17 cellular contexts compared by ENCODE assay signal in genomic region chr13:39957868-39958676, GRCh38.
A peak's percentile ranks its signal among the peaks of the same experiment; 100 is the strongest.
DNase-seq lines count a peak whose midpoint lies in the region; ATAC-seq, FAIRE-seq and TF ChIP-seq lines count a peak whose summit lies in the region.
"Had no signal": no experiment of that assay in that cellular context is flagged by ENCODE, and none has a peak within 500 bp of the region (broad histone marks: within the 10 kb centered on the region; RNA-seq: fewer than 3 reads in every experiment).

No MANE protein-coding gene starts in this region.

- H3K4me1 ChIP-seq in small intestine (ENCODE audit: control insufficient read depth in 2 of 2, insufficient read depth in 1 of 2, low read depth in 1 of 2, low read length in 1 of 2) (no peaks in the 10 kb centered on the region), HAP-1 (no peaks in the 10 kb centered on the region)

- H3K4me3 Mint-ChIP-seq in activated naive CD4-positive, alpha-beta T cell treated with anti-CD3 and anti-CD28 coated beads for 36 hours = peak overlapping the region; percentile 42
- H3K4me3 Mint-ChIP-seq in central memory CD8-positive, alpha-beta T cell = peak overlapping the region; percentile 75
- H3K4me3 Mint-ChIP-seq: neural crest cell had no signal

- no peaks in the 10 kb centered on the region for H3K36me3 Mint-ChIP-seq in activated naive CD4-positive, alpha-beta T cell treated with anti-CD3 and anti-CD28 coated beads for 36 hours (ENCODE audit: low read depth)
- H3K36me3 Mint-ChIP-seq in activated naive CD4-positive, alpha-beta T cell treated with anti-CD3 and anti-CD28 coated beads, Interleukin-2, amount 50 U/mL, for 72 hours = no peaks in the 10 kb centered on the region
- H3K36me3 Mint-ChIP-seq in central memory CD8-positive, alpha-beta T cell (ENCODE audit: insufficient read depth) = peaks cover 7% of the 10 kb centered on the region

- H3K36me3 ChIP-seq in small intestine (ENCODE audit: control insufficient read depth in 2 of 2, insufficient read depth in 2 of 2, low read length in 2 of 2) (no peaks in the 10 kb centered on the region), HAP-1 (replicated peaks) (no peaks in the 10 kb centered on the region)
- H3K36me3 ChIP-seq: gastroesophageal sphincter had no signal

- no peak overlapping the region for H3K27ac ChIP-seq in small intestine (ENCODE audit: low read depth in 1 of 2, low read length in 1 of 2)
- H3K27ac ChIP-seq: gastroesophageal sphincter had no signal

- H3K27me3 ChIP-seq in small intestine (ENCODE audit: control insufficient read depth in 2 of 2, insufficient read depth in 2 of 2, low read length in 2 of 2) = no peaks in the 10 kb centered on the region
- H3K27me3 ChIP-seq in HAP-1 (ENCODE audit: low read depth) = no peaks in the 10 kb centered on the region
- H3K27me3 ChIP-seq: gastroesophageal sphincter had no signal

- in situ Hi-C loops in HAP-1 (cut with MboI; ENCODE audit: low sequenced_read_pairs) (no loop called here), GM13976 (cut with MboI; ENCODE audit: low sequenced_read_pairs, unreplicated experiment) (no loop called here)

- H3K4me1 Mint-ChIP-seq in activated naive CD4-positive, alpha-beta T cell treated with anti-CD3 and anti-CD28 coated beads for 36 hours (ENCODE audit: low read depth) = peaks cover 44% of the 10 kb centered on the region
- peaks cover 26% of the 10 kb centered on the region for H3K4me1 Mint-ChIP-seq in central memory CD8-positive, alpha-beta T cell

- H3K27ac Mint-ChIP-seq in activated naive CD4-positive, alpha-beta T cell treated with anti-CD3 and anti-CD28 coated beads for 36 hours = peak overlapping the region; percentile 60
- peak overlapping the region in 1 of 2 donors; percentile 49 for H3K27ac Mint-ChIP-seq in activated naive CD4-positive, alpha-beta T cell treated with anti-CD3 and anti-CD28 coated beads, Interleukin-2, amount 50 U/mL, for 72 hours
- H3K27ac Mint-ChIP-seq in central memory CD8-positive, alpha-beta T cell (ENCODE audit: low read depth) = peak overlapping the region; percentile 62

- 50 to 70% (median 56%) methylated on average over 5 of the region's 5 CpGs for WGBS in small intestine, 3 donors

- H3K4me3 ChIP-seq in small intestine (ENCODE audit: low read depth in 1 of 2, low read length in 2 of 2) = no peak overlapping the region
- no peak overlapping the region for H3K4me3 ChIP-seq in HAP-1
- H3K4me3 ChIP-seq: gastroesophageal sphincter, lung had no signal

- DNase-seq in activated naive CD4-positive, alpha-beta T cell treated with anti-CD3 and anti-CD28 coated beads for 36 hours = no peak
- no peak for DNase-seq in activated naive CD4-positive, alpha-beta T cell treated with anti-CD3 and anti-CD28 coated beads, Interleukin-2, amount 50 U/mL, for 72 hours (ENCODE audit: low spot score in 2 of 2)
- peak; percentile 19 for DNase-seq in RPMI8226
- no peak for DNase-seq in central memory CD8-positive, alpha-beta T cell (ENCODE audit: low spot score in 2 of 2)
- DNase-seq in small intestine = peak; percentile 17
- DNase-seq in HAP-1 (ENCODE audit: low spot score in 2 of 2) = no peak
- DNase-seq in GM13976 (ENCODE audit: low spot score) = no peak
- DNase-seq in NK-92 treated with Interleukin-12 subunit alpha and Interleukin-12 subunit beta, amount 100 ng/mL, for 24 hours (lab: John Stamatoyannopoulos, UW) = no peak
- DNase-seq: COR-L47; cortex of kidney; erythroblast; NCI-H2107; stimulated activated CD4-positive, alpha-beta T cell treated with anti-CD3 and anti-CD28 coated beads, Interleukin-15, amount 100 ng/mL, for 24 hours had no signal

- no peak for TF ChIP-seq CTCF in GM13976 (IDR thresholded peaks at IDR 0.05; ENCODE audit: borderline replicate concordance, control extremely low read depth, extremely low read depth, insufficient read depth, missing control alignments)

- CTCF ChIA-PET in activated naive CD4-positive, alpha-beta T cell treated with anti-CD3 and anti-CD28 coated beads for 36 hours (lab: Charles Lee) = interaction anchor here (0.9 to 1.0 kb wide), 2 partner anchors 15 to 16 kb away, joined by 4 to 5 read pairs; no protein-coding TSS in a partner anchor

- H3K27me3 Mint-ChIP-seq in activated naive CD4-positive, alpha-beta T cell treated with anti-CD3 and anti-CD28 coated beads for 36 hours (ENCODE audit: low read depth) = no peaks in the 10 kb centered on the region
- H3K27me3 Mint-ChIP-seq in central memory CD8-positive, alpha-beta T cell = no peaks in the 10 kb centered on the region

- H3K9me3 Mint-ChIP-seq in activated naive CD4-positive, alpha-beta T cell treated with anti-CD3 and anti-CD28 coated beads for 36 hours = no peaks in the 10 kb centered on the region
- H3K9me3 Mint-ChIP-seq in activated naive CD4-positive, alpha-beta T cell treated with anti-CD3 and anti-CD28 coated beads, Interleukin-2, amount 50 U/mL, for 72 hours = no peaks in the 10 kb centered on the region
- no peaks in the 10 kb centered on the region for H3K9me3 Mint-ChIP-seq in central memory CD8-positive, alpha-beta T cell

- intact Hi-C loops in activated naive CD4-positive, alpha-beta T cell treated with anti-CD3 and anti-CD28 coated beads for 36 hours (cut with micrococcal nuclease) = loop anchor here (5.0 kb wide), 3 partner anchors 144 to 819 kb away; no protein-coding TSS in a partner anchor

- FAIRE-seq in small intestine (lab: Jason Lieb, UNC) = no peak

- no peaks in the 10 kb centered on the region for H3K9me3 ChIP-seq in small intestine (ENCODE audit: control insufficient read depth, low read depth)
- H3K9me3 ChIP-seq in HAP-1 = no peaks in the 10 kb centered on the region
- H3K9me3 ChIP-seq: gastroesophageal sphincter had no signal

- ATAC-seq in activated naive CD4-positive, alpha-beta T cell treated with anti-CD3 and anti-CD28 coated beads, Interleukin-2, amount 50 U/mL, for 72 hours = no peak
- peak; percentile 46 for ATAC-seq in central memory CD8-positive, alpha-beta T cell (replicated peaks; ENCODE audit: extremely low read depth, poor library complexity, severe bottlenecking)
- ATAC-seq: activated CD4-positive, CD25-positive, alpha-beta regulatory T cell treated with anti-CD3 and anti-CD28 coated beads, Interleukin-2, amount 50 U/mL, for 24 hours; gastroesophageal sphincter had no signal

Comparison
In these comparisons a context has a peak if more than half of its experiments do, and no peak if none do; other contexts are left out.
1. DNase-seq: peak in RPMI8226 (single experiment) and small intestine (single experiment); none in activated naive CD4-positive, alpha-beta T cell treated with anti-CD3 and anti-CD28 coated beads for 36 hours (single experiment), activated naive CD4-positive, alpha-beta T cell treated with anti-CD3 and anti-CD28 coated beads, Interleukin-2, amount 50 U/mL, for 72 hours (0 of 2), central memory CD8-positive, alpha-beta T cell (0 of 2), HAP-1 (0 of 2), GM13976 (single experiment) and NK-92 treated with Interleukin-12 subunit alpha and Interleukin-12 subunit beta, amount 100 ng/mL, for 24 hours (single experiment).